ENCODE assay signal across 7 cellular contexts in genomic region chr5:141001854-141002666, GRCh38. TPM values are rescaled to one million over a fixed set of nuclear protein-coding genes. Genes with fewer than 3 reads are reported as not detected.
A peak's percentile ranks its signal among the peaks of the same experiment; 100 is the strongest.
DNase-seq lines count a peak whose midpoint lies in the region; TF ChIP-seq lines count a peak whose summit lies in the region.

No MANE protein-coding gene starts in this region.

- TF ChIP-seq CTCF in OCI-LY7 (conservative IDR thresholded peaks at IDR 0.05; ENCODE audit: low read length), result no peak

- no TSS peak for BruUV-seq in OCI-LY7 (replicated peaks; lab: Mats Ljungman, UMichigan)

- peak overlapping the region; percentile 80 for H3K9ac ChIP-seq in HUES48 (ENCODE audit: low read depth, low read length)

- no peaks in the 10 kb centered on the region for H4K20me1 ChIP-seq in OCI-LY7 (ENCODE audit: insufficient read depth, low read length)

- H2AFZ ChIP-seq in OCI-LY7 (ENCODE audit: low read length), result no peak overlapping the region

- H3K79me2 ChIP-seq in OCI-LY7 (ENCODE audit: insufficient read depth, low read depth, low read length), result no peaks in the 10 kb centered on the region

- H3K4me3 ChIP-seq in HUES48 (ENCODE audit: low read depth, low read length) (peak overlapping the region; percentile 72), iPS DF 6.9 (ENCODE audit: low read length) (peak overlapping the region; percentile 27; the same call in 1 of the 2 replicates), OCI-LY7 (ENCODE audit: low read depth, low read length, poor library complexity, severe bottlenecking) (no peak overlapping the region)

- WGBS in iPS DF 6.9 (ENCODE audit: insufficient coverage, insufficient read length), result no CpG with 5 or more reads among the region's 19 CpGs

- DNase-seq in SK-N-DZ (ENCODE audit: low spot score), result peak; percentile 51
- no peak for DNase-seq in iPS DF 6.9 (ENCODE audit: low read depth, low spot score)
- DNase-seq in superior temporal gyrus (ENCODE audit: extremely low spot score), result peak; percentile 35
- no peak for DNase-seq in activated gamma-delta T cell (lab: John Stamatoyannopoulos, UW)
- no peak for DNase-seq in OCI-LY7 (ENCODE audit: low spot score)
- DNase-seq in stimulated activated naive CD4-positive, alpha-beta T cell treated with Interleukin-2 at 50 U/mL for 16 hours (lab: John Stamatoyannopoulos, UW), result no peak

- H3K4me1 ChIP-seq in HUES48 (ENCODE audit: control insufficient read depth, insufficient read depth, low read length) (peaks cover 57% of the 10 kb centered on the region), iPS DF 6.9 (ENCODE audit: control insufficient read depth, insufficient read depth, low read length) (peaks cover 7% of the 10 kb centered on the region; the same call in 1 of the 2 replicates), OCI-LY7 (ENCODE audit: insufficient read depth, low read length, poor library complexity, severe bottlenecking) (no peaks in the 10 kb centered on the region)

- no peaks in the 10 kb centered on the region for H3K36me3 ChIP-seq in HUES48 (ENCODE audit: control insufficient read depth, insufficient read depth, low read length)
- no peaks in the 10 kb centered on the region for H3K36me3 ChIP-seq in iPS DF 6.9 (ENCODE audit: control insufficient read depth, insufficient read depth, low read length)
- H3K36me3 ChIP-seq in OCI-LY7 (ENCODE audit: insufficient read depth, low read length), result no peaks in the 10 kb centered on the region

- H3K27me3 ChIP-seq in HUES48 (ENCODE audit: control insufficient read depth, insufficient read depth, low read length) (no peaks in the 10 kb centered on the region), iPS DF 6.9 (ENCODE audit: control insufficient read depth, insufficient read depth, low read length) (no peaks in the 10 kb centered on the region)

- intact Hi-C loops in OCI-LY7 (cut with micrococcal nuclease; ENCODE audit: unreplicated experiment), result no loop called here

- H3K9me2 ChIP-seq in OCI-LY7 (ENCODE audit: insufficient read depth, low read length), result no peaks in the 10 kb centered on the region

- H3K27ac ChIP-seq in HUES48 (ENCODE audit: low read depth, low read length) (peak overlapping the region; percentile 98), iPS DF 6.9 (ENCODE audit: low read length) (peak overlapping the region; percentile 67), OCI-LY7 (ENCODE audit: low read depth, low read length, poor library complexity, severe bottlenecking) (no peak overlapping the region)

- POLR2A ChIA-PET in OCI-LY7 (lab: Charles Lee), result no interaction called here

- no peak overlapping the region for H3K4me2 ChIP-seq in OCI-LY7 (ENCODE audit: low read length)

- CTCF ChIA-PET in OCI-LY7 (lab: Charles Lee; ENCODE audit: unreplicated experiment), result no interaction called here

- no peaks in the 10 kb centered on the region for H3K9me3 ChIP-seq in HUES48 (ENCODE audit: control insufficient read depth, insufficient read depth, low read length)
- no peaks in the 10 kb centered on the region for H3K9me3 ChIP-seq in iPS DF 6.9 (ENCODE audit: control insufficient read depth, insufficient read depth, low read length)
- no peaks in the 10 kb centered on the region for H3K9me3 ChIP-seq in OCI-LY7 (ENCODE audit: low read length)

RNA-seq across cellular contexts. Expression of gene PCDHAC2, which starts 35.8 kb away (rescaled TPM):
- 0.64 and 0.90 TPM in 2 replicates for polyA plus RNA-seq in SK-N-DZ (2014; cell fraction: cytosol; rRNA removed)
- polyA plus RNA-seq in SK-N-DZ (2014; cell fraction: nucleus; rRNA removed), result 1.4 and 3.0 TPM in 2 replicates
- total RNA-seq in OCI-LY7 (2014; rRNA removed; shearing (Covaris generic)), result not detected in 2 replicates
- not detected in 2 replicates for total RNA-seq in OCI-LY7 (2022)

RNA-seq across cellular contexts. Expression of gene PCDHB1, which starts 49.1 kb away (rescaled TPM):
- polyA plus RNA-seq in SK-N-DZ (2014; cell fraction: cytosol; rRNA removed), result 0.08 and 0.23 TPM in 2 replicates
- polyA plus RNA-seq in SK-N-DZ (2014; cell fraction: nucleus; rRNA removed), result 0.14 and 0.36 TPM in 2 replicates
- total RNA-seq in OCI-LY7 (2014; rRNA removed; shearing (Covaris generic)), result not detected in 2 replicates
- total RNA-seq in OCI-LY7 (2022), result not detected in 2 replicates

Comparison
In these comparisons a context has a peak if more than half of its experiments do, and no peak if none do; other contexts are left out.
1. DNase-seq: peak in SK-N-DZ (single experiment) and superior temporal gyrus (single experiment); none in iPS DF 6.9 (single experiment), activated gamma-delta T cell (single experiment), OCI-LY7 (single experiment) and stimulated activated naive CD4-positive, alpha-beta T cell treated with Interleukin-2 at 50 U/mL for 16 hours (single experiment).